In genomic region chr2:239962890-239963591, GRCh38 we compare ENCODE assay signal across 17 cellular contexts.
DNase-seq lines count a peak whose midpoint lies in the region; ATAC-seq and TF ChIP-seq lines count a peak whose summit lies in the region.
"Had no signal": no experiment of that assay in that cellular context is flagged by ENCODE, and none has a peak within 500 bp of the region (broad histone marks: within the 10 kb centered on the region; RNA-seq: fewer than 3 reads in every experiment).

No MANE protein-coding gene starts in this region.

- peak overlapping the region; percentile 0 for H3K27ac ChIP-seq in temporal lobe (ENCODE audit: low read depth, low read length)
- H3K27ac ChIP-seq: GM23248 had no signal

- H3K27me3 Mint-ChIP-seq in brain (peaks cover 4% of the 10 kb centered on the region), nephron progenitor cell (ENCODE audit: low read depth, poor library complexity) (peaks cover 5% of the 10 kb centered on the region), immature natural killer cell (ENCODE audit: low read depth in 3 of 3) (peaks cover 0 to 3% (median 0%) of the 10 kb centered on the region in 3 donors)

- no peak for ATAC-seq in HG02973 (IDR thresholded peaks at IDR 0.05; ENCODE audit: unreplicated experiment)
- ATAC-seq: HCT116, K562 had no signal

- TF ChIP-seq CTCF in brain (conservative IDR thresholded peaks at IDR 0.05), result no peak
- no peak for TF ChIP-seq CTCF in nephron progenitor cell (IDR thresholded peaks at IDR 0.05)

- H3K4me1 Mint-ChIP-seq in brain, result peaks cover 41% of the 10 kb centered on the region
- peaks cover 7% of the 10 kb centered on the region for H3K4me1 Mint-ChIP-seq in nephron progenitor cell
- H3K4me1 Mint-ChIP-seq in immature natural killer cell, result no peaks in the 10 kb centered on the region

- DNase-seq in activated T-cell treated with anti-CD3 and anti-CD28 coated beads, Interleukin-2, amount 50 U/mL, for 1 hour, result peak; percentile 14
- no peak for DNase-seq in activated T-cell treated with anti-CD3 and anti-CD28 coated beads for 4 hours
- no peak for DNase-seq in nephron progenitor cell
- DNase-seq in immature natural killer cell, result no peak
- DNase-seq in GDM1 (lab: John Stamatoyannopoulos, UW), result no peak
- DNase-seq: 8988T; COR-L47; GF-D8; GM23248; NCI-H1105; NK-92 treated with Interleukin-12 subunit alpha and Interleukin-12 subunit beta, amount 100 ng/mL, for 24 hours; Right ventricle myocardium superior had no signal

- H3K27ac Mint-ChIP-seq in brain (peak overlapping the region; percentile 42 to 74 (median 66)), nephron progenitor cell (peak overlapping the region; percentile 19), immature natural killer cell (no peak overlapping the region)

- no peak overlapping the region for H3K4me3 Mint-ChIP-seq in brain
- H3K4me3 Mint-ChIP-seq in nephron progenitor cell, result no peak overlapping the region
- no peak overlapping the region for H3K4me3 Mint-ChIP-seq in immature natural killer cell

- H3K9me3 Mint-ChIP-seq in brain (peaks cover 2 to 4% (median 3%) of the 10 kb centered on the region in 5 experiments), nephron progenitor cell (peaks cover 3% of the 10 kb centered on the region), immature natural killer cell (no peaks in the 10 kb centered on the region)

- H3K36me3 Mint-ChIP-seq in brain (peaks cover 67% of the 10 kb centered on the region), nephron progenitor cell (ENCODE audit: low read depth) (peaks cover 61% of the 10 kb centered on the region), immature natural killer cell (peaks cover 16 to 40% (median 17%) of the 10 kb centered on the region in 3 donors)

Comparison
In these comparisons a context has a peak if more than half of its experiments do, and no peak if none do; other contexts are left out.
1. H3K27ac Mint-ChIP-seq: peak in brain (5 of 5) and nephron progenitor cell (single experiment); none in immature natural killer cell (0 of 6).